Comparison of ENCODE assay signal across 28 cellular contexts in the genomic region with DNA sequence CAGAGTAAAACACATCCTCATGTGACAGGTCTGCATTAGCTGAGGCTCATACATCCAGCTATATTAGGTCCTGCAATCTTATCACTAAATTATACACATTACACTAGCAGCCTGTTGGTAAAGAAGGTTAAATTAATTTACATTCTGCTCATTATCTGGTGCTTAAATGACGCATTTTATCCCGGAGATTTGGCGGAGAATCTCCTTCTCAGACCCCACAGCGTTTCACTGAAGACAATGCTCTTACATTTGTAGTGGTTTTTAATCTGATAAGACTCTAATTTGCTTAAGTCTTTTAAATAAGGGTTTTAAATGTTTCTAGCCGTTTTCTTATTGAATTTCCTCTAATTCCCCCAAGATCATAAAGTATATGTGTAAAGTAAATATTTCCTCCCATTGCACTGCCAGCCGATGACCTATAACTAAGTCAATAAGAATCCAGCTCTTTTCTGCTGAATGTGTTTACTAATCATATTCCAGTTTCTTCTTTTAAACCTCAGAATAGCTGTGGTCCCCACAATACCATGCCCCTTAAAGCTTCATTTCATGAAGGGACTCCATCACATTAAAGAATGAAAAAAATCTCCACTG. TPM values are rescaled to one million over a fixed set of nuclear protein-coding genes. Genes with fewer than 3 reads are reported as not detected.
"Had no signal": no experiment of that assay in that cellular context is flagged by ENCODE, and none has a peak within 500 bp of the region (broad histone marks: within the 10 kb centered on the region; RNA-seq: fewer than 3 reads in every experiment).

No MANE protein-coding gene starts in this region.

- DNase-seq: activated CD4-positive, alpha-beta T cell treated with anti-CD3 and anti-CD28 coated beads for 1 hour; activated CD4-positive, alpha-beta T cell treated with anti-CD3 and anti-CD28 coated beads, Interleukin-2, amount 50 U/mL, for 1 hour; activated CD8-positive, alpha-beta memory T cell treated with anti-CD3 and anti-CD28 coated beads, Interleukin-2, amount 50 U/mL, for 4 hours; activated CD8-positive, alpha-beta T cell treated with anti-CD3 and anti-CD28 coated beads, Interleukin-2, amount 10 ng/mL, durations not matched to agents 7 days and 5 days; activated T-cell treated with anti-CD3 and anti-CD28 coated beads, Interleukin-2, amount 50 U/mL, for 24 hours; adrenal gland; colonic mucosa; dorsolateral prefrontal cortex; effector memory CD8-positive, alpha-beta T cell; gastrocnemius medialis; head of caudate nucleus; islet precursor cell; left cardiac atrium; mucosa of descending colon; posterior cingulate gyrus; sigmoid colon; spleen; stimulated activated CD4-positive, alpha-beta T cell treated with anti-CD3 and anti-CD28 coated beads, Interleukin-4, amount 100 ng/mL, for 1 hour; stimulated activated naive CD4-positive, alpha-beta T cell; T-helper 9 cell; testis; trophoblast cell had no signal

- H3K27ac Mint-ChIP-seq: activated CD8-positive, alpha-beta T cell treated with anti-CD3 and anti-CD28 coated beads, Interleukin-2, amount 10 ng/mL, durations not matched to agents 7 days and 5 days; activated naive CD8-positive, alpha-beta T cell; activated T-cell treated with anti-CD3 and anti-CD28 coated beads, Interleukin-2, amount 50 U/mL, for 24 hours; activated T-helper 17 cell treated with anti-CD3 and anti-CD28 coated beads, Interleukin-2, amount 50 U/mL, for 72 hours; effector memory CD8-positive, alpha-beta T cell; memory B cell had no signal

- H3K27ac ChIP-seq: adrenal gland, colonic mucosa, dorsolateral prefrontal cortex, spleen, testis, vagina had no signal

- H3K27me3 ChIP-seq: testis, vagina had no signal

- H3K36me3 ChIP-seq: adrenal gland, colonic mucosa, gastrocnemius medialis, sigmoid colon, spleen, vagina had no signal

- H3K4me1 Mint-ChIP-seq: activated T-helper 17 cell treated with anti-CD3 and anti-CD28 coated beads, Interleukin-2, amount 50 U/mL, for 72 hours had no signal

- H3K4me3 ChIP-seq: adrenal gland, colonic mucosa, dorsolateral prefrontal cortex, esophagus muscularis mucosa, gastrocnemius medialis, mucosa of descending colon, sigmoid colon, spleen, testis, vagina had no signal

- H3K9me3 ChIP-seq: adrenal gland, colonic mucosa, esophagus muscularis mucosa, gastrocnemius medialis, mucosa of descending colon, sigmoid colon, spleen, testis, vagina had no signal

- H3K9me3 Mint-ChIP-seq: effector memory CD8-positive, alpha-beta T cell; neural crest cell had no signal

- H3K4me3 Mint-ChIP-seq: activated CD8-positive, alpha-beta T cell treated with anti-CD3 and anti-CD28 coated beads, Interleukin-2, amount 10 ng/mL, durations not matched to agents 7 days and 5 days; activated naive CD8-positive, alpha-beta T cell; activated T-cell treated with anti-CD3 and anti-CD28 coated beads, Interleukin-2, amount 50 U/mL, for 24 hours; activated T-helper 17 cell treated with anti-CD3 and anti-CD28 coated beads, Interleukin-2, amount 50 U/mL, for 72 hours; effector memory CD8-positive, alpha-beta T cell; memory B cell; neural crest cell had no signal

RNA-seq across cellular contexts. Expression of gene PITX2, which starts 2.1 kb away (rescaled TPM):
- total RNA-seq: activated CD8-positive, alpha-beta T cell treated with anti-CD3 and anti-CD28 coated beads, Interleukin-2, amount 10 ng/mL, durations not matched to agents 7 days and 5 days; adrenal gland; dorsolateral prefrontal cortex; spleen had no signal
- polyA plus RNA-seq: adrenal gland had no signal
